In the genomic region with DNA sequence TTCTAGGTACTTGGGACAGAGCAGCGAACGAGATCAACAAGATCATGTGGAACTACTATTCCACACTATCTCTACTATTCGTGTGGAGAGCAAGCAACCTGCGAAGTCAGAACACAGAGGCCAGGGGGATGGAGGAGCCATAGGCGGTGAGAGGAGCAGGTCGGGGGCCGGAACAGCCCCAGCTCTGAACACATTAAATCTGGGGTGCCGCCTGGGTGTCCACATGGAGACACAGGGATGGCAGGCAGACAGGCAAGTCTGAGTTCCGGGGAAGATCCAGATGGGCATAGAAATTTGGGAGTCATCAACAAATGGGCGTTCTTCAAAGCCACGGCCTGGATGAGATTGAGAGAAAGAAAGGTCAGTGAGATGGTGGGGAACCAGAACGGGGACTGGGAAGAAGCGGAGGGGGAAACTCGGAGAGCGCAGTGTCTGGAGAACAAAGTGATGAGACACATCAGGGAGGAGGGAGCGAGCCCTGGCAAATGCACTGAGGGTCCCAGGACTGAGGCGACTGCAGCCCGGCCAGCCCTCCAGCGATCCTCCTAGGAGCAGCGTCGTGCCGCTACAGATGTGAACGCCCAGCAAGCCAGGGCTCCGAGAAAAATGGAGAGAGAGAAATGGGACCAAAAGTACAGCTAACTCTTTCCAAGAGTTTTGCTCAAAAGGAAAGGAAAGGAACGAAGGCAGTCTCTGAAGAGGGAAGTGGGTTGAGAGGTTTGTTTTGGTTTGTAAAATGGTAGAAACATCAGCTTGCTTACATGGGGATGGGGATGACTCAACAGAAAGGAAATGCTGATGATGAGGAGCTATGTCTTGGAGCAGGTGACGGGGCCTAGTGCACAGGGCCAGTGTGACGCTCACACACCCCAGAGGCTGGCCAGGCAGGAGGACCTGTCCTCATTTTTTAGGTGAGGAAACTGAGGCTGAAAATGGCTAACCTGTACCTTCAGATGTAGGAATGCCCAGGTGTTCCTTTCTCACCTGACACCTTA, we compare ENCODE assay signal across 18 cellular contexts.
A peak's percentile ranks its signal among the peaks of the same experiment; 100 is the strongest.
DNase-seq lines count a peak whose midpoint lies in the region; ATAC-seq and TF ChIP-seq lines count a peak whose summit lies in the region.
"Had no signal": no experiment of that assay in that cellular context is flagged by ENCODE, and none has a peak within 500 bp of the region (broad histone marks: within the 10 kb centered on the region; RNA-seq: fewer than 3 reads in every experiment).

No MANE protein-coding gene starts in this region.

- H3K27me3 Mint-ChIP-seq in type B pancreatic cell, result peaks cover 36% of the 10 kb centered on the region

- 64 to 66% methylated on average over 27 of the region's 27 CpGs for whole genome bisulfite sequencing in GM23248 (ENCODE audit: low coverage in 1 of 2, low lambda C conversion rate in 2 of 2, missing lambda C conversion rate in 2 of 2), 2 experiments
- 70 to 85% (median 78%) methylated on average over 27 of the region's 27 CpGs for WGBS in stomach, 5 donors

- no peak for TF ChIP-seq CTCF in type B pancreatic cell (conservative IDR thresholded peaks at IDR 0.05)
- TF ChIP-seq CTCF in stomach (IDR thresholded peaks at IDR 0.05), result no peak

- H3K9me2 ChIP-seq in GM23248 (ENCODE audit: insufficient read depth), result no peaks in the 10 kb centered on the region

- ATAC-seq in HG02885 (IDR thresholded peaks at IDR 0.05; ENCODE audit: poor library complexity, unreplicated experiment), result no peak
- ATAC-seq: CD8-positive, alpha-beta T cell; HepG2; lower lobe of right lung; natural killer cell treated with Interleukin-12 subunit alpha and Interleukin-12 subunit beta and Interleukin-15 and Interleukin-18, amount 100 ng/mL, for 72 hours had no signal

- H3K4me1 ChIP-seq in GM23248 (ENCODE audit: insufficient read depth) (peaks cover 18% of the 10 kb centered on the region), adipocyte (ENCODE audit: control insufficient read depth, insufficient read depth, low read length) (peaks cover 11% of the 10 kb centered on the region), stomach (no peaks in the 10 kb centered on the region)
- H3K4me1 ChIP-seq: lower lobe of right lung, right atrium auricular region had no signal

- H3K9me3 ChIP-seq in GM23248 (ENCODE audit: low read depth) (no peaks in the 10 kb centered on the region), adipocyte (ENCODE audit: control insufficient read depth, low read length) (no peaks in the 10 kb centered on the region), stomach (no peaks in the 10 kb centered on the region)
- H3K9me3 ChIP-seq: lower lobe of right lung, right atrium auricular region had no signal

- H2AFZ ChIP-seq in GM23248, result no peak overlapping the region

- peaks cover 25% of the 10 kb centered on the region for H3K4me1 Mint-ChIP-seq in type B pancreatic cell (ENCODE audit: unreplicated experiment)

- H3F3A ChIP-seq in GM23248 (ENCODE audit: insufficient read depth), result no peaks in the 10 kb centered on the region

- intact Hi-C loops in stomach (cut with DNase I; ENCODE audit: low total_unique reads), result no loop called here

- H3K27ac ChIP-seq in GM23248 (no peak overlapping the region), stomach (no peak overlapping the region)
- H3K27ac ChIP-seq: lower lobe of right lung, right atrium auricular region had no signal

- peaks cover 35% of the 10 kb centered on the region for H3K27me3 ChIP-seq in GM23248 (replicated peaks; ENCODE audit: insufficient read depth)
- H3K27me3 ChIP-seq in adipocyte (replicated peaks; ENCODE audit: control insufficient read depth, insufficient read depth, low read length), result peaks cover 40% of the 10 kb centered on the region
- peaks cover 0 to 7% (median 0%) of the 10 kb centered on the region in 3 donors for H3K27me3 ChIP-seq in stomach
- H3K27me3 ChIP-seq: right atrium auricular region had no signal

- no peak overlapping the region for H3K4me3 ChIP-seq in GM23248
- no peak overlapping the region for H3K4me3 ChIP-seq in adipocyte (ENCODE audit: low read length)
- no peak overlapping the region for H3K4me3 ChIP-seq in stomach
- H3K4me3 ChIP-seq: lower lobe of right lung, right atrium auricular region had no signal

- peak overlapping the region; percentile 41 for H3K27ac Mint-ChIP-seq in type B pancreatic cell
- H3K27ac Mint-ChIP-seq: CD8-positive, alpha-beta T cell; natural killer cell treated with Interleukin-12 subunit alpha and Interleukin-12 subunit beta and Interleukin-15 and Interleukin-18, amount 100 ng/mL, for 72 hours; T-helper 1 cell treated with Interleukin-12 subunit alpha and Interleukin-12 subunit beta and Interleukin-4 antibody, amounts not matched to agents 30 μg/mL and 1 μg/mL, for 36 hours had no signal

- no peak for TF ChIP-seq POLR2A in stomach (IDR thresholded peaks at IDR 0.05)

- peak; percentile 71 for DNase-seq in GM23248
- peak; percentile 15 for DNase-seq in adipocyte (ENCODE audit: low read depth)
- peak; percentile 79 for DNase-seq in hepatic stellate cell (ENCODE audit: low spot score)
- no peak for DNase-seq in type B pancreatic cell (ENCODE audit: extremely low spot score, unreplicated experiment)
- no peak for DNase-seq in stomach
- no peak for DNase-seq in NCI-H187 treated with DMSO at 0.1 percent for 48 hours (lab: John Stamatoyannopoulos, UW)
- DNase-seq: CD8-positive, alpha-beta T cell; effector CD4-positive, alpha-beta T cell; lower lobe of right lung; NCI-H1048; NCI-H2171; stimulated activated CD4-positive, alpha-beta T cell treated with anti-CD3 and anti-CD28 coated beads, Interleukin-2, amount 100 ng/mL, for 48 hours had no signal

- peak overlapping the region; percentile 2 for H3K4me2 ChIP-seq in GM23248 (ENCODE audit: unreplicated experiment)

- H3K79me2 ChIP-seq in GM23248 (ENCODE audit: insufficient read depth), result no peaks in the 10 kb centered on the region

- no peak for TF ChIP-seq EP300 in stomach (IDR thresholded peaks at IDR 0.05)

- H3K4me3 Mint-ChIP-seq in type B pancreatic cell, result no peak overlapping the region
- H3K4me3 Mint-ChIP-seq: brain; CD8-positive, alpha-beta T cell; natural killer cell treated with Interleukin-12 subunit alpha and Interleukin-12 subunit beta and Interleukin-15 and Interleukin-18, amount 100 ng/mL, for 72 hours; T-helper 1 cell treated with Interleukin-12 subunit alpha and Interleukin-12 subunit beta and Interleukin-4 antibody, amounts not matched to agents 30 μg/mL and 1 μg/mL, for 36 hours had no signal

- in situ Hi-C loops in GM23248 (cut with MboI), result no loop called here

- no peaks in the 10 kb centered on the region for H3K9me3 Mint-ChIP-seq in type B pancreatic cell
- H3K9me3 Mint-ChIP-seq: brain; CD8-positive, alpha-beta T cell; natural killer cell treated with Interleukin-12 subunit alpha and Interleukin-12 subunit beta and Interleukin-15 and Interleukin-18, amount 100 ng/mL, for 72 hours; T-helper 1 cell treated with Interleukin-12 subunit alpha and Interleukin-12 subunit beta and Interleukin-4 antibody, amounts not matched to agents 30 μg/mL and 1 μg/mL, for 36 hours had no signal

- H3K36me3 Mint-ChIP-seq in type B pancreatic cell, result no peaks in the 10 kb centered on the region
- H3K36me3 Mint-ChIP-seq: brain; CD8-positive, alpha-beta T cell; natural killer cell treated with Interleukin-12 subunit alpha and Interleukin-12 subunit beta and Interleukin-15 and Interleukin-18, amount 100 ng/mL, for 72 hours had no signal

- H3K9ac ChIP-seq in GM23248, result no peak overlapping the region
- no peak overlapping the region for H3K9ac ChIP-seq in adipocyte (ENCODE audit: low read length)

- H3K36me3 ChIP-seq in GM23248 (ENCODE audit: low read depth) (no peaks in the 10 kb centered on the region), adipocyte (ENCODE audit: control insufficient read depth, insufficient read depth, low read length, severe bottlenecking) (no peaks in the 10 kb centered on the region), stomach (no peaks in the 10 kb centered on the region)
- H3K36me3 ChIP-seq: lower lobe of right lung, right atrium auricular region had no signal

- no peaks in the 10 kb centered on the region for H4K20me1 ChIP-seq in GM23248 (ENCODE audit: insufficient read depth)

Comparison
In these comparisons a context has a peak if more than half of its experiments do, and no peak if none do; other contexts are left out.
1. DNase-seq: peak in GM23248 (single experiment), adipocyte (single experiment) and hepatic stellate cell (single experiment); none in type B pancreatic cell (single experiment), stomach (single experiment) and NCI-H187 treated with DMSO at 0.1 percent for 48 hours (single experiment).